27 cellular contexts compared by ENCODE assay signal in genomic region chr9:119167876-119168275, GRCh38.
"Had no signal": no experiment of that assay in that cellular context is flagged by ENCODE, and none has a peak within 500 bp of the region (broad histone marks: within the 10 kb centered on the region; RNA-seq: fewer than 3 reads in every experiment).

No MANE protein-coding gene starts in this region.

- H3K27ac ChIP-seq: ascending aorta, breast epithelium, cardiac muscle cell, coronary artery, dorsolateral prefrontal cortex had no signal

- H3K4me1 ChIP-seq: ascending aorta, breast epithelium had no signal

- DNase-seq: activated CD4-positive, alpha-beta memory T cell treated with anti-CD3 and anti-CD28 coated beads for 36 hours; activated CD4-positive, alpha-beta T cell treated with anti-CD3 and anti-CD28 coated beads for 36 hours; activated CD4-positive, alpha-beta T cell treated with anti-CD3 and anti-CD28 coated beads, Interleukin-2, amount 10 ng/mL, durations not matched to agents 24 days and 14 days; activated CD4-positive, CD25-positive, alpha-beta regulatory T cell; activated CD4-positive, CD25-positive, alpha-beta regulatory T cell treated with anti-CD3 and anti-CD28 coated beads, Interleukin-2, amount 50 U/mL, for 72 hours; activated CD8-positive, alpha-beta memory T cell treated with anti-CD3 and anti-CD28 coated beads, Interleukin-2, amount 10 ng/mL, durations not matched to agents 7 days and 5 days; activated CD8-positive, alpha-beta memory T cell treated with anti-CD3 and anti-CD28 coated beads, Interleukin-2, amount 50 U/mL, for 4 hours; activated CD8-positive, alpha-beta T cell treated with anti-CD3 and anti-CD28 coated beads, Interleukin-2, amount 10 ng/mL, durations not matched to agents 7 days and 5 days; activated gamma-delta T cell; activated naive CD4-positive, alpha-beta T cell; activated naive CD4-positive, alpha-beta T cell treated with anti-CD3 and anti-CD28 coated beads, Interleukin-2, amount 10 ng/mL, durations not matched to agents 7 days and 5 days; activated naive CD8-positive, alpha-beta T cell treated with anti-CD3 and anti-CD28 coated beads, Interleukin-2, amount 10 ng/mL, durations not matched to agents 7 days and 5 days; activated T-cell treated with anti-CD3 and anti-CD28 coated beads, Interleukin-2, amount 50 U/mL, for 24 hours; activated T-cell treated with anti-CD3 and anti-CD28 coated beads, Interleukin-2, amount 50 U/mL, for 72 hours; central memory CD4-positive, alpha-beta T cell; cerebellar nuclear complex; dorsolateral prefrontal cortex; effector memory CD4-positive, alpha-beta T cell; endodermal cell; foreskin fibroblast; T-helper 2 cell had no signal

- H3K36me3 ChIP-seq: ascending aorta, breast epithelium, cardiac muscle cell had no signal

- ATAC-seq: activated CD4-positive, alpha-beta T cell treated with anti-CD3 and anti-CD28 coated beads for 36 hours; activated CD8-positive, alpha-beta memory T cell treated with anti-CD3 and anti-CD28 coated beads, Interleukin-2, amount 10 ng/mL, durations not matched to agents 7 days and 5 days; activated CD8-positive, alpha-beta T cell treated with anti-CD3 and anti-CD28 coated beads, Interleukin-2, amount 10 ng/mL, durations not matched to agents 7 days and 5 days; activated naive CD4-positive, alpha-beta T cell treated with anti-CD3 and anti-CD28 coated beads, Interleukin-2, amount 50 U/mL, for 72 hours; activated T-cell treated with anti-CD3 and anti-CD28 coated beads, Interleukin-2, amount 50 U/mL, for 72 hours; esophagus mucosa had no signal

- H3K4me3 ChIP-seq: ascending aorta, breast epithelium, cardiac muscle cell, coronary artery, dorsolateral prefrontal cortex had no signal

- H3K9me3 ChIP-seq: ascending aorta had no signal

- H3K27me3 ChIP-seq: ascending aorta, breast epithelium, cardiac muscle cell, dorsolateral prefrontal cortex had no signal
